1 cellular context compared by ENCODE assay signal in the genomic region with DNA sequence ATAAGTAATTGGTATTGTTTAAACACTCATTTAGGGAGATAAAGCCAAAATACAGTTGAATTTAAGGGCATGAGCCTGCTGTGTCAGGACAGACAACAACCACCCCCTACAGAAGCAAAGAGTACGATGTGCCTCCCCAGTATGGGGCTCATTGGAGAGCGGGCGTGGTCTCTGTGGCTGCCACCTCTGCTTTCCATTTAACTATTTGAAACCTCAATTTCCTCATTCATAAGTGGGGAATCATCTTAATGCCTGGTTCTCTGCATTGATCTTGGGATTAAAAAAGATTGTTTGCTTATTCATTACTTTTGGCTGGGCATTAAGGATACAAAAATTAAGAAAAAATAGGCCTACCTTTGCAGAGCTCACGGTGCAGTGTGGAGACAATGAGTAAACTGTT.
TF ChIP-seq lines count a peak whose summit lies in the region.

No MANE protein-coding gene starts in this region.

TF ChIP-seq in GM23338, 12 proteins besides CTCF, POLR2A, EP300 and RAD21 (continued from another document):
- TF ChIP-seq, protein P1, sequence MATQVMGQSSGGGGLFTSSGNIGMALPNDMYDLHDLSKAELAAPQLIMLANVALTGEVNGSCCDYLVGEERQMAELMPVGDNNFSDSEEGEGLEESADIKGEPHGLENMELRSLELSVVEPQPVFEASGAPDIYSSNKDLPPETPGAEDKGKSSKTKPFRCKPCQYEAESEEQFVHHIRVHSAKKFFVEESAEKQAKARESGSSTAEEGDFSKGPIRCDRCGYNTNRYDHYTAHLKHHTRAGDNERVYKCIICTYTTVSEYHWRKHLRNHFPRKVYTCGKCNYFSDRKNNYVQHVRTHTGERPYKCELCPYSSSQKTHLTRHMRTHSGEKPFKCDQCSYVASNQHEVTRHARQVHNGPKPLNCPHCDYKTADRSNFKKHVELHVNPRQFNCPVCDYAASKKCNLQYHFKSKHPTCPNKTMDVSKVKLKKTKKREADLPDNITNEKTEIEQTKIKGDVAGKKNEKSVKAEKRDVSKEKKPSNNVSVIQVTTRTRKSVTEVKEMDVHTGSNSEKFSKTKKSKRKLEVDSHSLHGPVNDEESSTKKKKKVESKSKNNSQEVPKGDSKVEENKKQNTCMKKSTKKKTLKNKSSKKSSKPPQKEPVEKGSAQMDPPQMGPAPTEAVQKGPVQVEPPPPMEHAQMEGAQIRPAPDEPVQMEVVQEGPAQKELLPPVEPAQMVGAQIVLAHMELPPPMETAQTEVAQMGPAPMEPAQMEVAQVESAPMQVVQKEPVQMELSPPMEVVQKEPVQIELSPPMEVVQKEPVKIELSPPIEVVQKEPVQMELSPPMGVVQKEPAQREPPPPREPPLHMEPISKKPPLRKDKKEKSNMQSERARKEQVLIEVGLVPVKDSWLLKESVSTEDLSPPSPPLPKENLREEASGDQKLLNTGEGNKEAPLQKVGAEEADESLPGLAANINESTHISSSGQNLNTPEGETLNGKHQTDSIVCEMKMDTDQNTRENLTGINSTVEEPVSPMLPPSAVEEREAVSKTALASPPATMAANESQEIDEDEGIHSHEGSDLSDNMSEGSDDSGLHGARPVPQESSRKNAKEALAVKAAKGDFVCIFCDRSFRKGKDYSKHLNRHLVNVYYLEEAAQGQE (IDR thresholded peaks at IDR 0.05; ENCODE audit: unreplicated experiment) = no peak
- TF ChIP-seq EZH2 (IDR thresholded peaks at IDR 0.05; ENCODE audit: low read depth, unreplicated experiment) (no peak), NANOG (IDR thresholded peaks at IDR 0.05; ENCODE audit: borderline replicate concordance) (no peak)
- TF ChIP-seq, protein P2, sequence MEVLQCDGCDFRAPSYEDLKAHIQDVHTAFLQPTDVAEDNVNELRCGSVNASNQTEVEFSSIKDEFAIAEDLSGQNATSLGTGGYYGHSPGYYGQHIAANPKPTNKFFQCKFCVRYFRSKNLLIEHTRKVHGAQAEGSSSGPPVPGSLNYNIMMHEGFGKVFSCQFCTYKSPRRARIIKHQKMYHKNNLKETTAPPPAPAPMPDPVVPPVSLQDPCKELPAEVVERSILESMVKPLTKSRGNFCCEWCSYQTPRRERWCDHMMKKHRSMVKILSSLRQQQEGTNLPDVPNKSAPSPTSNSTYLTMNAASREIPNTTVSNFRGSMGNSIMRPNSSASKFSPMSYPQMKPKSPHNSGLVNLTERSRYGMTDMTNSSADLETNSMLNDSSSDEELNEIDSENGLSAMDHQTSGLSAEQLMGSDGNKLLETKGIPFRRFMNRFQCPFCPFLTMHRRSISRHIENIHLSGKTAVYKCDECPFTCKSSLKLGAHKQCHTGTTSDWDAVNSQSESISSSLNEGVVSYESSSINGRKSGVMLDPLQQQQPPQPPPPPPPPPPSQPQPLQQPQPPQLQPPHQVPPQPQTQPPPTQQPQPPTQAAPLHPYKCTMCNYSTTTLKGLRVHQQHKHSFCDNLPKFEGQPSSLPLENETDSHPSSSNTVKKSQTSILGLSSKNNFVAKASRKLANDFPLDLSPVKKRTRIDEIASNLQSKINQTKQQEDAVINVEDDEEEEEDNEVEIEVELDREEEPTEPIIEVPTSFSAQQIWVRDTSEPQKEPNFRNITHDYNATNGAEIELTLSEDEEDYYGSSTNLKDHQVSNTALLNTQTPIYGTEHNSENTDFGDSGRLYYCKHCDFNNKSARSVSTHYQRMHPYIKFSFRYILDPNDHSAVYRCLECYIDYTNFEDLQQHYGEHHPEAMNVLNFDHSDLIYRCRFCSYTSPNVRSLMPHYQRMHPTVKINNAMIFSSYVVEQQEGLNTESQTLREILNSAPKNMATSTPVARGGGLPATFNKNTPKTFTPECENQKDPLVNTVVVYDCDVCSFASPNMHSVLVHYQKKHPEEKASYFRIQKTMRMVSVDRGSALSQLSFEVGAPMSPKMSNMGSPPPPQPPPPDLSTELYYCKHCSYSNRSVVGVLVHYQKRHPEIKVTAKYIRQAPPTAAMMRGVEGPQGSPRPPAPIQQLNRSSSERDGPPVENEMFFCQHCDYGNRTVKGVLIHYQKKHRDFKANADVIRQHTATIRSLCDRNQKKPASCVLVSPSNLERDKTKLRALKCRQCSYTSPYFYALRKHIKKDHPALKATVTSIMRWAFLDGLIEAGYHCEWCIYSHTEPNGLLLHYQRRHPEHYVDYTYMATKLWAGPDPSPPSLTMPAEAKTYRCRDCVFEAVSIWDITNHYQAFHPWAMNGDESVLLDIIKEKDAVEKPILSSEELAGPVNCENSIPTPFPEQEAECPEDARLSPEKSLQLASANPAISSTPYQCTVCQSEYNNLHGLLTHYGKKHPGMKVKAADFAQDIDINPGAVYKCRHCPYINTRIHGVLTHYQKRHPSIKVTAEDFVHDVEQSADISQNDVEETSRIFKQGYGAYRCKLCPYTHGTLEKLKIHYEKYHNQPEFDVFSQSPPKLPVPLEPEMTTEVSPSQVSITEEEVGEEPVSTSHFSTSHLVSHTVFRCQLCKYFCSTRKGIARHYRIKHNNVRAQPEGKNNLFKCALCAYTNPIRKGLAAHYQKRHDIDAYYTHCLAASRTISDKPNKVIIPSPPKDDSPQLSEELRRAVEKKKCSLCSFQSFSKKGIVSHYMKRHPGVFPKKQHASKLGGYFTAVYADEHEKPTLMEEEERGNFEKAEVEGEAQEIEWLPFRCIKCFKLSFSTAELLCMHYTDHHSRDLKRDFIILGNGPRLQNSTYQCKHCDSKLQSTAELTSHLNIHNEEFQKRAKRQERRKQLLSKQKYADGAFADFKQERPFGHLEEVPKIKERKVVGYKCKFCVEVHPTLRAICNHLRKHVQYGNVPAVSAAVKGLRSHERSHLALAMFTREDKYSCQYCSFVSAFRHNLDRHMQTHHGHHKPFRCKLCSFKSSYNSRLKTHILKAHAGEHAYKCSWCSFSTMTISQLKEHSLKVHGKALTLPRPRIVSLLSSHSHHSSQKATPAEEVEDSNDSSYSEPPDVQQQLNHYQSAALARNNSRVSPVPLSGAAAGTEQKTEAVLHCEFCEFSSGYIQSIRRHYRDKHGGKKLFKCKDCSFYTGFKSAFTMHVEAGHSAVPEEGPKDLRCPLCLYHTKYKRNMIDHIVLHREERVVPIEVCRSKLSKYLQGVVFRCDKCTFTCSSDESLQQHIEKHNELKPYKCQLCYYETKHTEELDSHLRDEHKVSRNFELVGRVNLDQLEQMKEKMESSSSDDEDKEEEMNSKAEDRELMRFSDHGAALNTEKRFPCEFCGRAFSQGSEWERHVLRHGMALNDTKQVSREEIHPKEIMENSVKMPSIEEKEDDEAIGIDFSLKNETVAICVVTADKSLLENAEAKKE (CRISPR knock-in tag; IDR thresholded peaks at IDR 0.05) = no peak
